Comparison of ENCODE assay signal across 15 cellular contexts in the genomic region with DNA sequence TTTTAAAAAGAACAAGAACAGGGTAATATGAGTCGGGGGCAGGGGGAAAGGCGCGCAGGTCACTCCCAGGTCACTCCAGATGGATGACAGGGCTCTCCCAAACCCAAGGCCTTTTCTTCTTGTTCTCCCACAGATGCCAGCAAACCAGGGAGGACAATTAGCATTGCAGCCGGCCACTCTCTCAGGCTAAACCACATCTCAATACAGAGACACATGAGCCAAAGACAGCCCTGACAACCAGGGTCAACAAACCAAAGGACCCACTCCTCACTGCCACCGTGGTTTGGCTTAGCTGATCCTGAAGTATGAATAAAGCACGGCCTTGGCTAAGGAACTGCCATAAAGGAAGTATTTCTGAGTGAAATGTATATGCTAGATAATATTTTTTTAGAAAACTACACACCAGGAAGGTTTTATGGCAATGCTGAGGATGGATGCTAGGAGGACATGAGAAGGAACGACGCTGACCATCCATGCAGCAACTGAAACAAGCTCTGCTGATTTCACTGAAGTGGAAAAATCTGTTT. TPM values are rescaled to one million over a fixed set of nuclear protein-coding genes. Genes with fewer than 3 reads are reported as not detected.
DNase-seq lines count a peak whose midpoint lies in the region; ATAC-seq and TF ChIP-seq lines count a peak whose summit lies in the region.
"Had no signal": no experiment of that assay in that cellular context is flagged by ENCODE, and none has a peak within 500 bp of the region (broad histone marks: within the 10 kb centered on the region; RNA-seq: fewer than 3 reads in every experiment).

No MANE protein-coding gene starts in this region.

- TF ChIP-seq POLR2A in prostate gland (IDR thresholded peaks at IDR 0.05) = no peak

- H3K4me2 ChIP-seq in BLaER1 = peak overlapping the region; percentile 46

- H3K4me1 ChIP-seq in BLaER1 = peaks cover 84% of the 10 kb centered on the region
- H3K4me1 ChIP-seq in SJSA1 (replicated peaks) = peaks cover 69% of the 10 kb centered on the region
- peaks cover 0 to 88% of the 10 kb centered on the region in 2 donors for H3K4me1 ChIP-seq in right atrium auricular region
- peaks cover 33% of the 10 kb centered on the region for H3K4me1 ChIP-seq in prostate gland (replicated peaks)
- H3K4me1 ChIP-seq in aorta (ENCODE audit: control insufficient read depth in 1 of 2, insufficient read depth in 2 of 2, low read length in 2 of 2) = peaks cover 3 to 9% of the 10 kb centered on the region in 2 donors

- H4K20me1 ChIP-seq in BLaER1 = peaks cover 14% of the 10 kb centered on the region

- ATAC-seq in aorta (ENCODE audit: low FRiP score) = no peak
- ATAC-seq: left colon had no signal

- intact Hi-C loops in prostate gland (cut with DNase I) (no loop called here), aorta (cut with DNase I) (loop anchor here in 1 of 2 donors (5.0 kb wide), 1 partner anchor 33 kb away; no protein-coding TSS in a partner anchor)

- H3K4me3 ChIP-seq in BLaER1 (no peak overlapping the region), SJSA1 (no peak overlapping the region), right atrium auricular region (no peak overlapping the region), prostate gland (no peak overlapping the region), aorta (ENCODE audit: low read length in 2 of 2) (no peak overlapping the region)

- 60% methylated on average over 8 of the region's 8 CpGs for WGBS in prostate gland
- WGBS in aorta, 2 donors = 30 to 35% methylated on average over 8 of the region's 8 CpGs

- DNase-seq in SJSA1 (ENCODE audit: low read depth in 1 of 2, low spot score in 2 of 2) (no peak), right atrium auricular region (ENCODE audit: low spot score) (no peak), prostate gland (ENCODE audit: low spot score) (no peak), aorta (no peak), NCI-H1436 treated with DMSO at 0.1 percent for 48 hours (lab: John Stamatoyannopoulos, UW) (no peak), RPMI8226 (no peak), NCI-H1048 (lab: John Stamatoyannopoulos, UW) (no peak)
- DNase-seq: activated CD4-positive, alpha-beta T cell treated with anti-CD3 and anti-CD28 coated beads, Interleukin-2, amount 50 U/mL, for 1 hour; activated gamma-delta T cell treated with Interleukin-2 at 50 U/mL for 16 hours; CD4-positive, alpha-beta T cell; GOT3; left colon; NCI-H2029 treated with DMSO at 0.1 percent for 48 hours; SW 1271 had no signal

- TF ChIP-seq CTCF in right atrium auricular region (IDR thresholded peaks at IDR 0.05) = no peak
- TF ChIP-seq CTCF in prostate gland (IDR thresholded peaks at IDR 0.05) = no peak

- H3K27me3 ChIP-seq in BLaER1 (no peaks in the 10 kb centered on the region), SJSA1 (replicated peaks) (no peaks in the 10 kb centered on the region), right atrium auricular region (no peaks in the 10 kb centered on the region), prostate gland (replicated peaks; ENCODE audit: insufficient read depth) (no peaks in the 10 kb centered on the region), aorta (ENCODE audit: control insufficient read depth in 1 of 2, insufficient read depth in 2 of 2, low read length in 1 of 2) (no peaks in the 10 kb centered on the region)

- H3K9ac ChIP-seq in BLaER1 = no peak overlapping the region

- H3K9me3 ChIP-seq in BLaER1 (no peaks in the 10 kb centered on the region), SJSA1 (replicated peaks) (no peaks in the 10 kb centered on the region), right atrium auricular region (no peaks in the 10 kb centered on the region), prostate gland (no peaks in the 10 kb centered on the region), aorta (ENCODE audit: control insufficient read depth, low read length) (no peaks in the 10 kb centered on the region)

- H3K27ac ChIP-seq in BLaER1 = peak overlapping the region; percentile 10
- H3K27ac ChIP-seq in SJSA1 = peak overlapping the region; percentile 39
- peak overlapping the region; percentile 67 to 75 for H3K27ac ChIP-seq in right atrium auricular region
- peak overlapping the region; percentile 62 to 80 for H3K27ac ChIP-seq in prostate gland
- peak overlapping the region in 1 of 2 donors; percentile 35 for H3K27ac ChIP-seq in aorta (ENCODE audit: low read depth in 1 of 2, low read length in 2 of 2)

- H3K36me3 ChIP-seq in BLaER1 = peaks cover 15% of the 10 kb centered on the region; the same call in 1 of the 2 replicates
- H3K36me3 ChIP-seq in SJSA1 = peaks cover 23% of the 10 kb centered on the region
- no peaks in the 10 kb centered on the region for H3K36me3 ChIP-seq in right atrium auricular region
- no peaks in the 10 kb centered on the region for H3K36me3 ChIP-seq in prostate gland
- H3K36me3 ChIP-seq in aorta (ENCODE audit: control insufficient read depth in 1 of 2, insufficient read depth in 2 of 2, low read length in 1 of 2) = no peaks in the 10 kb centered on the region

RNA-seq across cellular contexts. Expression of a gene that starts 47.2 kb away (rescaled TPM):
- total RNA-seq in SJSA1 (2014; rRNA removed; shearing (Covaris generic)) = 9.9 and 14.4 TPM in 2 replicates
- total RNA-seq in right atrium auricular region = 10 to 100 TPM; 20.9 to 33.3 TPM
- 10 to 100 TPM; 22.0 to 27.4 TPM for total RNA-seq in prostate gland
- 10 to 100 TPM; 52.9 to 64.6 TPM for total RNA-seq in aorta
- 10 to 100 TPM in 1 of 2 donors, 1 to 10 TPM in 1; 9.5 to 11.4 TPM for polyA plus RNA-seq in aorta
